Comparison of ENCODE assay signal across 6 cellular contexts in the genomic region with DNA sequence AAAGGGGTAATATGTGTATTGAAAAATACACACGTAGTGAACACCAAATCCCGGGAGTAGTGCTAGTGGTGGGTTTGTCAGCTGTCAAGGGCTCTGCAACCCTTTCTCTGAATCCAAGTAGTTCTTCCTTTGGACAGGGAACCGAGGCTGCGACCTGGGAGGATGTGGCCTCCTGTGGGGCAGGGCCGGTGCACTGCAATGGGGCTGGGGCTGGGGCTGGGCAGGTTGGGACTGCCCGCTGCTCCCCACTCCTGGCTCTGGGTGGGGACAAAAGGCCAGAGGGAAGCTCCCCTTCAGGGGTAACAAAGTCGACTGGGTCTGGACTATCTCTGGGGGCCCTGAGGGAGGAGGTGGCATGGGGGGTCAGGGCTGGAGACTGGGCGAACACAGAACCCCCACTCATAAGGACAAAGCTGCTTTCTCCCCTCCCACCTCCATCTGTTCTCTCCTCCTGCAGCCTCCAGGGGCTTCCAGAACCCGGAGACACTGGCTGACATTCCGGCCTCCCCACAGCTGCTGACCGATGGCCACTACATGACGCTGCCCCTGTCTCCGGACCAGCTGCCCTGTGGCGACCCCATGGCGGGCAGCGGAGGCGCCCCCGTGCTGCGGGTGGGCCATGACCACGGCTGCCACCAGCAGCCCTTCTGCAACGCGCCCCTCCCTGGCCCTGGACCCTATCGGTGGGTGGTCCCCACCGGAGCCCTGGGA. TPM values are rescaled to one million over a fixed set of nuclear protein-coding genes. Genes with fewer than 3 reads are reported as not detected.
"Had no signal": no experiment of that assay in that cellular context is flagged by ENCODE, and none has a peak within 500 bp of the region (broad histone marks: within the 10 kb centered on the region; RNA-seq: fewer than 3 reads in every experiment).

No MANE protein-coding gene starts in this region.

RNA-seq across cellular contexts. Expression of gene UPK3B, which starts 1.0 kb away (rescaled TPM):
- total RNA-seq: IMR-90 had no signal
- polyA plus RNA-seq: SK-N-SH had no signal

RNA-seq across cellular contexts. Expression of gene SPDYE16, which starts 31.7 kb away (rescaled TPM):
- total RNA-seq: activated T-helper 1 cell treated with anti-CD3 and anti-CD28 coated beads, Interleukin-12 subunit alpha, Interleukin-12 subunit beta, Interleukin-2, Interleukin-4 antibody, amounts not matched to agents 30 ng/mL and 10 ng/mL and 1 ng/mL, durations not matched to agents 14 hours and 24 hours and 36 hours; astrocyte; IMR-90; NCI-H460; Right ventricle myocardium superior had no signal
- polyA plus RNA-seq: IMR-90 had no signal
